ENCODE assay signal across 25 cellular contexts in the genomic region with DNA sequence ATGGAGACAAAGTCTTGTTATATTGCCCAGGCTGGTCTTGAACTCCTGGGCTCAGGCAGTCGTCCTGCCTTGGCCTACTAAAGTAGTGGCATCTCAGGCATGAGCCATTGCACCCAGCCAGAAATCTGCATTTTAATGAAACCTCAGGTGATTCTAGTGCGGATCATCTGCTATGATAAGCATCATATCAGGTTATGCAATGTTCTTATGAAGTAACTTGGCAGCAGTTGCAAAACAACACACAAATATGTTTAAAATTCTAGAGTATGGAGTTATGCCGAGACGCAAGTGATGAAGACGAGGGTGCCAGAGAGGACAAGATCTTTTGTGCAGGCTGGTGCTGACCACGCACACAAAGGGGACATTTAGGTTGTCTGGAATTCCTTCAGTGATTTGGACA.
DNase-seq lines count a peak whose midpoint lies in the region; ATAC-seq and TF ChIP-seq lines count a peak whose summit lies in the region.
"Had no signal": no experiment of that assay in that cellular context is flagged by ENCODE, and none has a peak within 500 bp of the region (broad histone marks: within the 10 kb centered on the region; RNA-seq: fewer than 3 reads in every experiment).

No MANE protein-coding gene starts in this region.

- 32 to 34% methylated on average over 6 of the region's 6 CpGs for WGBS in GM23248 (ENCODE audit: low coverage in 1 of 2, low lambda C conversion rate in 2 of 2, missing lambda C conversion rate in 2 of 2), 2 experiments
- no CpG with 5 or more reads among the region's 6 CpGs for WGBS in neuronal stem cell (ENCODE audit: extremely low coverage in 2 of 2, insufficient read length in 2 of 2, insufficient replicate concordance in 1 of 2), 2 donors

- no peak overlapping the region for H3K23ac ChIP-seq in neuronal stem cell (ENCODE audit: low read depth, low read length, poor library complexity)

- peaks cover 0 to 2% (median 0%) of the 10 kb centered on the region in 3 donors for H3K27me3 Mint-ChIP-seq in CD14-positive monocyte (ENCODE audit: low read depth in 3 of 3)
- H3K27me3 Mint-ChIP-seq: CD4-positive, alpha-beta T cell had no signal

- no peak overlapping the region for H2BK120ac ChIP-seq in neuronal stem cell (ENCODE audit: low read depth, low read length)

- H3K4me1 ChIP-seq in GM23248 (ENCODE audit: insufficient read depth) = peaks cover 28% of the 10 kb centered on the region
- peaks cover 7% of the 10 kb centered on the region for H3K4me1 ChIP-seq in RWPE2 (ENCODE audit: insufficient read depth, poor library complexity, severe bottlenecking)
- H3K4me1 ChIP-seq in neuronal stem cell (ENCODE audit: control insufficient read depth in 2 of 2, insufficient read depth in 1 of 2, low read depth in 1 of 2, low read length in 2 of 2) = peaks cover 0 to 5% of the 10 kb centered on the region in 2 donors

- peak overlapping the region; percentile 35; the same call in 1 of the 2 replicates for H3K9ac ChIP-seq in GM23248
- no peak overlapping the region for H3K9ac ChIP-seq in neuronal stem cell (ENCODE audit: low read depth, low read length, poor library complexity)
- H3K9ac ChIP-seq: BLaER1 had no signal

- H3K4me2 ChIP-seq in GM23248 (ENCODE audit: unreplicated experiment) = peak overlapping the region; percentile 59
- H3K4me2 ChIP-seq in neuronal stem cell (ENCODE audit: insufficient read depth, low read length, poor library complexity, severe bottlenecking) = no peak overlapping the region
- H3K4me2 ChIP-seq: BLaER1 had no signal

- no peaks in the 10 kb centered on the region for H3K79me2 ChIP-seq in GM23248 (ENCODE audit: insufficient read depth)

- no peak overlapping the region for H2BK15ac ChIP-seq in neuronal stem cell (ENCODE audit: low read length)

- H3K36me3 ChIP-seq in GM23248 (ENCODE audit: low read depth) (no peaks in the 10 kb centered on the region), RWPE2 (ENCODE audit: low read depth) (no peaks in the 10 kb centered on the region), neuronal stem cell (replicated peaks in 1 of 2; ENCODE audit: control insufficient read depth in 2 of 2, insufficient read depth in 2 of 2, low read length in 2 of 2) (no peaks in the 10 kb centered on the region)
- H3K36me3 ChIP-seq: BLaER1, SJSA1 had no signal

- H3K9me2 ChIP-seq in GM23248 (ENCODE audit: insufficient read depth) = no peaks in the 10 kb centered on the region

- H4K8ac ChIP-seq in neuronal stem cell (ENCODE audit: low read depth, low read length) = no peak overlapping the region

- H3K14ac ChIP-seq in neuronal stem cell (ENCODE audit: low read length) = no peak overlapping the region

- no peak overlapping the region for H3K27ac Mint-ChIP-seq in CD14-positive monocyte
- H3K27ac Mint-ChIP-seq: CD4-positive, alpha-beta T cell had no signal

- peak; percentile 44 for DNase-seq in GM23248
- DNase-seq in RWPE2 (ENCODE audit: low spot score) = no peak
- peak; percentile 32 for DNase-seq in epithelial cell of esophagus (ENCODE audit: low read depth)
- DNase-seq in neuronal stem cell (ENCODE audit: low spot score) = no peak
- DNase-seq in CD14-positive monocyte (ENCODE audit: low spot score) = no peak
- DNase-seq in NCI-H2029 treated with DMSO at 0.1 percent for 48 hours (lab: John Stamatoyannopoulos, UW) = no peak
- DNase-seq: CD4-positive, alpha-beta T cell; GDM1; Karpas-422; NCI-H1092 treated with DMSO at 0.1 percent for 48 hours; NCI-H1436; NCI-H187; NCI-H2107; NCI-H446; NCI-H524 treated with DMSO at 0.1 percent for 48 hours; NCI-H82; NK-92 treated with Interleukin-12 subunit alpha and Interleukin-12 subunit beta, amount 100 ng/mL, for 24 hours; PC-9; Right ventricle myocardium superior had no signal

- in situ Hi-C loops in GM23248 (cut with MboI) = no loop called here

- peaks cover 38% of the 10 kb centered on the region for H3F3A ChIP-seq in GM23248 (ENCODE audit: insufficient read depth)

- no peaks in the 10 kb centered on the region for H3K36me3 Mint-ChIP-seq in CD14-positive monocyte

- ATAC-seq in RWPE2 (ENCODE audit: low read depth) (no peak), GM18870 (IDR thresholded peaks at IDR 0.05; ENCODE audit: unreplicated experiment) (no peak)
- ATAC-seq: GM12878, HCT116 had no signal

- H4K91ac ChIP-seq in neuronal stem cell (ENCODE audit: low read depth, low read length, poor library complexity) = no peak overlapping the region

- H3K79me1 ChIP-seq in neuronal stem cell (ENCODE audit: low read depth, low read length) = no peaks in the 10 kb centered on the region

- no peak overlapping the region for H3K18ac ChIP-seq in neuronal stem cell (ENCODE audit: low read length)

- intact Hi-C loops in CD14-positive monocyte (cut with micrococcal nuclease) = no loop called here

- H3K27ac ChIP-seq in GM23248 = peak overlapping the region; percentile 72
- peak overlapping the region; percentile 60 for H3K27ac ChIP-seq in RWPE2 (ENCODE audit: poor library complexity, severe bottlenecking)
- H3K27ac ChIP-seq in neuronal stem cell (replicated peaks; ENCODE audit: low read length) = no peak overlapping the region
- H3K27ac ChIP-seq: BLaER1, HL-60 had no signal

- H2BK12ac ChIP-seq in neuronal stem cell (ENCODE audit: low read length) = no peak overlapping the region

- H2AFZ ChIP-seq in GM23248 (no peak overlapping the region), neuronal stem cell (ENCODE audit: low read length) (no peak overlapping the region)

- H3K4me3 ChIP-seq in GM23248 = peak overlapping the region; percentile 46; the same call in 1 of the 2 replicates
- H3K4me3 ChIP-seq in RWPE2 (ENCODE audit: severe bottlenecking) = no peak overlapping the region
- H3K4me3 ChIP-seq in epithelial cell of esophagus (ENCODE audit: low read length) = no peak overlapping the region
- no peak overlapping the region for H3K4me3 ChIP-seq in neuronal stem cell (ENCODE audit: low read length in 2 of 2)
- H3K4me3 ChIP-seq: BLaER1, GM12878, PC-9, SJSA1 had no signal

- no peak overlapping the region for H3K4ac ChIP-seq in neuronal stem cell (ENCODE audit: low read length)

- TF ChIP-seq CTCF in RWPE2 (IDR thresholded peaks at IDR 0.05; ENCODE audit: poor library complexity, severe bottlenecking) (no peak), epithelial cell of esophagus (IDR thresholded peaks at IDR 0.05; ENCODE audit: insufficient read depth, low read depth, low read length, missing control alignments) (no peak), CD14-positive monocyte (IDR thresholded peaks at IDR 0.05) (no peak)

- H2BK5ac ChIP-seq in neuronal stem cell (ENCODE audit: low read length) = no peak overlapping the region

- H3K9me3 ChIP-seq in GM23248 (ENCODE audit: low read depth) = no peaks in the 10 kb centered on the region
- no peaks in the 10 kb centered on the region for H3K9me3 ChIP-seq in RWPE2 (ENCODE audit: severe bottlenecking)
- H3K9me3 ChIP-seq in neuronal stem cell (replicated peaks in 1 of 2; ENCODE audit: control insufficient read depth in 2 of 2, insufficient read depth in 1 of 2, low read depth in 1 of 2, low read length in 2 of 2) = no peaks in the 10 kb centered on the region
- H3K9me3 ChIP-seq: BLaER1, SJSA1 had no signal

- peaks cover 1% of the 10 kb centered on the region for H3K4me1 Mint-ChIP-seq in CD14-positive monocyte

- no peak overlapping the region for H3K4me3 Mint-ChIP-seq in CD14-positive monocyte
- H3K4me3 Mint-ChIP-seq: CD4-positive, alpha-beta T cell had no signal

- H2AK5ac ChIP-seq in neuronal stem cell (ENCODE audit: low read depth, low read length) = peak overlapping the region; percentile 25

- H3K27me3 ChIP-seq in GM23248 (replicated peaks; ENCODE audit: insufficient read depth) = no peaks in the 10 kb centered on the region; the same call in 1 of the 2 replicates
- H3K27me3 ChIP-seq in RWPE2 (ENCODE audit: insufficient read depth, poor library complexity, severe bottlenecking) = no peaks in the 10 kb centered on the region
- no peaks in the 10 kb centered on the region for H3K27me3 ChIP-seq in neuronal stem cell (ENCODE audit: control insufficient read depth in 3 of 3, insufficient read depth in 3 of 3, low read depth in 1 of 3, low read length in 3 of 3)
- H3K27me3 ChIP-seq: BLaER1, SJSA1 had no signal

- H4K20me1 ChIP-seq in GM23248 (ENCODE audit: insufficient read depth) = no peaks in the 10 kb centered on the region
- H4K20me1 ChIP-seq: BLaER1 had no signal

- H3K9me3 Mint-ChIP-seq in CD14-positive monocyte = no peaks in the 10 kb centered on the region

Comparison
In these comparisons a context has a peak if more than half of its experiments do, and no peak if none do; other contexts are left out.
1. DNase-seq: peak in GM23248 (single experiment) and epithelial cell of esophagus (single experiment); none in RWPE2 (single experiment), neuronal stem cell (single experiment), CD14-positive monocyte (single experiment) and NCI-H2029 treated with DMSO at 0.1 percent for 48 hours (single experiment).